In the genomic region with DNA sequence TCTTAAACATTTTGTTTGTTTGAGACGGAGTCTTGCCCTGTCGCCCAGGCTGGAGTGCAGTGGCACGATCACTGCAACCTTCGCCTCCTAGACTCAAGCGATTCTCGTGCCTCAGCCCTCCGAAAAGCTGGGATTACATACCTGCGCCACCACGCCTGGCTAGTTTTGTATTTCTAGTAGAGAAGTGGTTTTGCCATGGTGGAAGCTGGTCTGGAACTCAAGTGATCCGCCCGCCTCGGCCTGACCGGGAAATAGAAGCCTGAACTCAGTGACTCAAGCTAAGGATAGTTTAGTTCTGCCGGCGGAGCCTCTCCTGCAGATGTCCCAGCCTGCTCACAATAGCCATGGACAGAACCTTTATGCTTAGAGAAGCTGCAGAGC, we compare ENCODE assay signal across 8 cellular contexts. TPM values are rescaled to one million over a fixed set of nuclear protein-coding genes. Genes with fewer than 3 reads are reported as not detected.
DNase-seq lines count a peak whose midpoint lies in the region.

No MANE protein-coding gene starts in this region.

- WGBS in esophagus, 2 donors = 0% methylated on average over 15 of the region's 15 CpGs

- H3K36me3 ChIP-seq in H7 (replicated peaks; ENCODE audit: control insufficient read depth, insufficient read depth, low read length) = peaks cover 9% of the 10 kb centered on the region
- peaks cover 3 to 4% of the 10 kb centered on the region in 2 donors for H3K36me3 ChIP-seq in esophagus (ENCODE audit: control insufficient read depth in 2 of 2, insufficient read depth in 2 of 2, low read length in 1 of 2)
- peaks cover 4 to 6% of the 10 kb centered on the region in 2 donors for H3K36me3 ChIP-seq in mucosa of rectum (ENCODE audit: control insufficient read depth in 2 of 2, insufficient read depth in 2 of 2, low read length in 2 of 2)

- peak overlapping the region; percentile 83 for H3K4me3 ChIP-seq in H7 (ENCODE audit: insufficient read depth, low read depth, low read length)
- H3K4me3 ChIP-seq in esophagus (ENCODE audit: low read depth in 1 of 2, low read length in 2 of 2) = peak overlapping the region; percentile 67 to 72
- H3K4me3 ChIP-seq in mucosa of rectum (ENCODE audit: low read length in 2 of 2) = peak overlapping the region; percentile 83 to 90

- H3K27ac ChIP-seq in esophagus (ENCODE audit: low read depth in 2 of 2, low read length in 1 of 2) = peak overlapping the region; percentile 94 to 96
- peak overlapping the region; percentile 93 to 94 for H3K27ac ChIP-seq in mucosa of rectum (ENCODE audit: low read depth in 2 of 2, low read length in 2 of 2)
- peak overlapping the region; percentile 74 for H3K27ac ChIP-seq in temporal lobe (ENCODE audit: low read depth, low read length)

- H3K9me3 Mint-ChIP-seq in activated CD4-positive, alpha-beta T cell treated with anti-CD3 and anti-CD28 coated beads, Interleukin-2, amount 10 ng/mL, durations not matched to agents 7 days and 5 days = peaks cover 27% of the 10 kb centered on the region

- POLR2A ChIA-PET in activated CD4-positive, alpha-beta T cell treated with anti-CD3 and anti-CD28 coated beads, Interleukin-2, amount 10 ng/mL, durations not matched to agents 7 days and 5 days (lab: Charles Lee) = interaction anchor here (1.3 kb wide), 1 partner anchor 784 kb away, joined by 3 read pairs; the partner anchor contains the start of gene ZNF724

- peak overlapping the region; percentile 100 for H3K4me3 Mint-ChIP-seq in activated CD4-positive, alpha-beta T cell treated with anti-CD3 and anti-CD28 coated beads, Interleukin-2, amount 10 ng/mL, durations not matched to agents 7 days and 5 days

- H3K36me3 Mint-ChIP-seq in activated CD4-positive, alpha-beta T cell treated with anti-CD3 and anti-CD28 coated beads, Interleukin-2, amount 10 ng/mL, durations not matched to agents 7 days and 5 days (ENCODE audit: low read depth) = peaks cover 40% of the 10 kb centered on the region

- H3K27me3 ChIP-seq in H7 (ENCODE audit: control insufficient read depth, insufficient read depth, low read length) (no peaks in the 10 kb centered on the region), esophagus (ENCODE audit: control insufficient read depth in 1 of 2, insufficient read depth in 2 of 2, low read length in 2 of 2) (no peaks in the 10 kb centered on the region), mucosa of rectum (ENCODE audit: control insufficient read depth in 2 of 2, insufficient read depth in 2 of 2, low read length in 2 of 2) (no peaks in the 10 kb centered on the region)

- peak overlapping the region; percentile 86 to 91 for H3K9ac ChIP-seq in mucosa of rectum (ENCODE audit: low read depth in 1 of 2, low read length in 2 of 2)

- peak; percentile 24 to 50 for DNase-seq in NCI-H524 (lab: John Stamatoyannopoulos, UW)
- no peak for DNase-seq in NCI-H524 treated with DMSO at 0.1 percent for 48 hours (lab: John Stamatoyannopoulos, UW)
- peak; percentile 28 for DNase-seq in H7
- peak; percentile 70 for DNase-seq in M059J (ENCODE audit: low read depth)
- DNase-seq in activated CD4-positive, alpha-beta T cell treated with anti-CD3 and anti-CD28 coated beads, Interleukin-2, amount 10 ng/mL, durations not matched to agents 7 days and 5 days = peak; percentile 38

- H3K4me1 ChIP-seq in esophagus (ENCODE audit: control insufficient read depth in 2 of 2, insufficient read depth in 2 of 2, low read length in 1 of 2) = no peaks in the 10 kb centered on the region
- H3K4me1 ChIP-seq in mucosa of rectum (ENCODE audit: control insufficient read depth in 2 of 2, insufficient read depth in 2 of 2, low read length in 2 of 2) = peaks cover 4 to 9% of the 10 kb centered on the region in 2 donors

- H3K27ac Mint-ChIP-seq in activated CD4-positive, alpha-beta T cell treated with anti-CD3 and anti-CD28 coated beads, Interleukin-2, amount 10 ng/mL, durations not matched to agents 7 days and 5 days = peak overlapping the region; percentile 100

- CTCF ChIA-PET in activated CD4-positive, alpha-beta T cell treated with anti-CD3 and anti-CD28 coated beads, Interleukin-2, amount 10 ng/mL, durations not matched to agents 7 days and 5 days (lab: Charles Lee) = interaction anchor here (1.1 to 1.6 kb wide), 2 partner anchors 10 to 20 kb away, joined by 3 read pairs; no protein-coding TSS in a partner anchor

- H3K27me3 Mint-ChIP-seq in activated CD4-positive, alpha-beta T cell treated with anti-CD3 and anti-CD28 coated beads, Interleukin-2, amount 10 ng/mL, durations not matched to agents 7 days and 5 days = no peaks in the 10 kb centered on the region

- no peaks in the 10 kb centered on the region for H3K9me3 ChIP-seq in esophagus (ENCODE audit: control insufficient read depth in 2 of 2, insufficient read depth in 1 of 2, low read depth in 1 of 2, low read length in 1 of 2)
- H3K9me3 ChIP-seq in mucosa of rectum (ENCODE audit: control insufficient read depth in 2 of 2, low read length in 2 of 2) = no peaks in the 10 kb centered on the region

- peaks cover 35% of the 10 kb centered on the region for H3K4me1 Mint-ChIP-seq in activated CD4-positive, alpha-beta T cell treated with anti-CD3 and anti-CD28 coated beads, Interleukin-2, amount 10 ng/mL, durations not matched to agents 7 days and 5 days

RNA-seq across cellular contexts. Expression of gene ZNF254, which starts 53.0 kb away (rescaled TPM):
- total RNA-seq in H7 (2014; rRNA removed; shearing (Covaris generic)) = 21.8 and 37.5 TPM in 2 replicates
- 8.0 and 10.5 TPM in 2 replicates for total RNA-seq in M059J (2014; rRNA removed; shearing (Covaris generic))
- 10 to 100 TPM; 12.2 to 13.8 TPM for total RNA-seq in activated CD4-positive, alpha-beta T cell treated with anti-CD3 and anti-CD28 coated beads, Interleukin-2, amount 10 ng/mL, durations not matched to agents 7 days and 5 days
- polyA plus RNA-seq in esophagus = 1 to 10 TPM; 3.9 to 4.2 TPM
- 69.8 TPM for total RNA-seq in temporal lobe
